14 cellular contexts compared by ENCODE assay signal in the genomic region with DNA sequence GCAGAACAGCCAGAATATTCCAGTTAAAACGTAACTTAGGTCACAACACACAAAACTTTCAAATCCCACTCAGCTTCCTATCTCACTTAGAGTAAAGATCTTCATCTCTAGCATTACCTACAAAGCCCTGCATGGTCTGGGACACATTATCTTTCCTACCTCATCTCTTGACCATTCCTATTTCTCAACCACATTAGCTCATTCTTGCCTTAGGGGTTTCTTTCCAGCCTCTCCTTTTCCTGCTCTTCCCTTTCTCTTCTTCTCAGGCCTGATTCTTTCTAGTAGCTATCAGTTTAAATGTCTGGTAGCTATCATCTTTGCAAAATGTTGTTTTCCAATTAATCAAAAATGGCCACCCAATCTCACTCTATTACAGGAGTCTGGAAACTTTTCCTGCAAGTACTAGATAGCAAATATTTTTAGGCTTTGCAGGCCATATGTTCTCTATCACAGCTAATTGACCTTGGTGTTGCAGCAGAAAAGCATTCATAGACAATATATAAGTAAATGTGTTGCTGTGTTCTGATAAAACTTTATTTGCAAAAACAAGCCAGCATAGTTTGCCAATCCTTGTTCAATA. TPM values are rescaled to one million over a fixed set of nuclear protein-coding genes. Genes with fewer than 3 reads are reported as not detected.
DNase-seq lines count a peak whose midpoint lies in the region; ATAC-seq and TF ChIP-seq lines count a peak whose summit lies in the region.
"Had no signal": no experiment of that assay in that cellular context is flagged by ENCODE, and none has a peak within 500 bp of the region (broad histone marks: within the 10 kb centered on the region; RNA-seq: fewer than 3 reads in every experiment).

No MANE protein-coding gene starts in this region.

- peaks cover 10 to 22% (median 18%) of the 10 kb centered on the region in 3 donors for H3K4me1 Mint-ChIP-seq in CD8-positive, alpha-beta memory T cell
- H3K4me1 Mint-ChIP-seq in activated T-helper 17 cell treated with anti-CD3 and anti-CD28 coated beads, Interleukin-2, amount 50 U/mL, for 72 hours = peaks cover 3% of the 10 kb centered on the region

- H3K27me3 Mint-ChIP-seq in CD8-positive, alpha-beta memory T cell = no peaks in the 10 kb centered on the region
- H3K27me3 Mint-ChIP-seq in activated T-helper 17 cell treated with anti-CD3 and anti-CD28 coated beads, Interleukin-2, amount 50 U/mL, for 72 hours = no peaks in the 10 kb centered on the region

- no peak overlapping the region for H3K4me3 ChIP-seq in CD8-positive, alpha-beta memory T cell (ENCODE audit: low read length)
- no peak overlapping the region for H3K4me3 ChIP-seq in right atrium auricular region
- H3K4me3 ChIP-seq in right lobe of liver = no peak overlapping the region
- H3K4me3 ChIP-seq: adrenal gland had no signal

- no peaks in the 10 kb centered on the region for H3K36me3 ChIP-seq in CD8-positive, alpha-beta memory T cell (ENCODE audit: insufficient read depth, low read length)
- H3K36me3 ChIP-seq in right atrium auricular region (no peaks in the 10 kb centered on the region), right lobe of liver (no peaks in the 10 kb centered on the region)
- H3K36me3 ChIP-seq: adrenal gland had no signal

- no peaks in the 10 kb centered on the region for H3K9me3 Mint-ChIP-seq in CD8-positive, alpha-beta memory T cell
- H3K9me3 Mint-ChIP-seq in activated T-helper 17 cell treated with anti-CD3 and anti-CD28 coated beads, Interleukin-2, amount 50 U/mL, for 72 hours = no peaks in the 10 kb centered on the region

- TF ChIP-seq CTCF in right atrium auricular region (IDR thresholded peaks at IDR 0.05) (no peak), right lobe of liver (IDR thresholded peaks at IDR 0.05) (no peak)

- H3K9me3 ChIP-seq in CD8-positive, alpha-beta memory T cell (ENCODE audit: low read length) = no peaks in the 10 kb centered on the region
- no peaks in the 10 kb centered on the region for H3K9me3 ChIP-seq in right atrium auricular region
- no peaks in the 10 kb centered on the region for H3K9me3 ChIP-seq in right lobe of liver
- H3K9me3 ChIP-seq: adrenal gland had no signal

- CTCF ChIA-PET in CD8-positive, alpha-beta memory T cell (lab: Charles Lee) = interaction anchor here (1.1 kb wide), 1 partner anchor 16 kb away, joined by 4 read pairs; no protein-coding TSS in a partner anchor

- peaks cover 0 to 3% (median 2%) of the 10 kb centered on the region in 3 donors for H3K36me3 Mint-ChIP-seq in CD8-positive, alpha-beta memory T cell
- no peaks in the 10 kb centered on the region for H3K36me3 Mint-ChIP-seq in activated T-helper 17 cell treated with anti-CD3 and anti-CD28 coated beads, Interleukin-2, amount 50 U/mL, for 72 hours (ENCODE audit: low read depth)

- H3K27ac Mint-ChIP-seq in CD8-positive, alpha-beta memory T cell = peak overlapping the region in 3 of 8 donors; percentile 4 to 92 (median 91)
- peak overlapping the region; percentile 7 for H3K27ac Mint-ChIP-seq in activated T-helper 17 cell treated with anti-CD3 and anti-CD28 coated beads, Interleukin-2, amount 50 U/mL, for 72 hours

- H3K4me1 ChIP-seq in CD8-positive, alpha-beta memory T cell (ENCODE audit: insufficient read depth, low read length) = no peaks in the 10 kb centered on the region
- H3K4me1 ChIP-seq in right atrium auricular region = peaks cover 0 to 8% of the 10 kb centered on the region in 2 donors
- no peaks in the 10 kb centered on the region for H3K4me1 ChIP-seq in right lobe of liver
- H3K4me1 ChIP-seq: adrenal gland had no signal

- no peak overlapping the region for H3K27ac ChIP-seq in CD8-positive, alpha-beta memory T cell (ENCODE audit: low read depth, low read length)
- H3K27ac ChIP-seq in right atrium auricular region (no peak overlapping the region), right lobe of liver (no peak overlapping the region)
- H3K27ac ChIP-seq: adrenal gland had no signal

- H3K27me3 ChIP-seq in CD8-positive, alpha-beta memory T cell (ENCODE audit: insufficient read depth, low read length, poor library complexity, severe bottlenecking) = no peaks in the 10 kb centered on the region
- H3K27me3 ChIP-seq in right atrium auricular region (no peaks in the 10 kb centered on the region), right lobe of liver (no peaks in the 10 kb centered on the region)
- H3K27me3 ChIP-seq: adrenal gland, dorsolateral prefrontal cortex had no signal

- no peak for DNase-seq in CD8-positive, alpha-beta memory T cell
- DNase-seq in ELF-1 (ENCODE audit: low read depth, low spot score) = peak; percentile 41
- peak; percentile 55 for DNase-seq in islet precursor cell
- no peak for DNase-seq in right atrium auricular region (ENCODE audit: low spot score)
- no peak for DNase-seq in right lobe of liver
- DNase-seq: activated CD4-positive, alpha-beta T cell treated with anti-CD3 and anti-CD28 coated beads, Interleukin-2, amount 50 U/mL, for 1 hour; activated T-cell treated with anti-CD3 and anti-CD28 coated beads, Interleukin-2, amount 50 U/mL, for 1 hour; adrenal gland; dorsolateral prefrontal cortex; NCI-H1417 treated with DMSO at 0.1 percent for 48 hours; NCI-H82 had no signal

- POLR2A ChIA-PET in CD8-positive, alpha-beta memory T cell (lab: Charles Lee) = no interaction called here

- intact Hi-C loops in right lobe of liver (cut with DNase I) = no loop called here

- H3K4me3 Mint-ChIP-seq in CD8-positive, alpha-beta memory T cell = peak overlapping the region in 6 of 7 donors; percentile 12 to 90 (median 88)
- peak overlapping the region; percentile 81 for H3K4me3 Mint-ChIP-seq in activated T-helper 17 cell treated with anti-CD3 and anti-CD28 coated beads, Interleukin-2, amount 50 U/mL, for 72 hours

- WGBS in right lobe of liver (ENCODE audit: insufficient coverage, low coverage, low lambda C conversion rate, missing lambda C conversion rate) = 67% methylated on average over 1 of the region's 1 CpG

- no peak for TF ChIP-seq POLR2A in right lobe of liver (IDR thresholded peaks at IDR 0.05)

- no peak for ATAC-seq in activated T-helper 17 cell treated with anti-CD3 and anti-CD28 coated beads, Interleukin-2, amount 50 U/mL, for 72 hours (replicated peaks)
- ATAC-seq in HG03571 (IDR thresholded peaks at IDR 0.05; ENCODE audit: unreplicated experiment) (no peak), right lobe of liver (no peak)
- ATAC-seq: Panc1 had no signal

RNA-seq across cellular contexts. Expression of a gene that starts 15.1 kb away (rescaled TPM):
- total RNA-seq in CD8-positive, alpha-beta memory T cell = 100 to 1,000 TPM; 112 to 113 TPM
- 67.7 TPM for polyA plus RNA-seq in CD8-positive, alpha-beta memory T cell
- total RNA-seq in activated T-helper 17 cell treated with anti-CD3 and anti-CD28 coated beads, Interleukin-2, amount 50 U/mL, for 72 hours = 100 to 1,000 TPM in 1 of 2 donors, 10 to 100 TPM in 1; 41.4 to 110 TPM
- 10 to 100 TPM; 24.6 to 27.3 TPM for total RNA-seq in right atrium auricular region
- total RNA-seq in right lobe of liver = 10 to 100 TPM in 5 of 6 experiments, 1 to 10 TPM in 1; 9.4 to 21.4 (median 18.2) TPM

Comparison
In these comparisons a context has a peak if more than half of its experiments do, and no peak if none do; other contexts are left out.
1. DNase-seq: peak in ELF-1 (single experiment) and islet precursor cell (single experiment); none in CD8-positive, alpha-beta memory T cell (0 of 5), right atrium auricular region (single experiment) and right lobe of liver (0 of 3).